28 cellular contexts compared by ENCODE assay signal in genomic region chr20:59680148-59680650, GRCh38.
"Had no signal": no experiment of that assay in that cellular context is flagged by ENCODE, and none has a peak within 500 bp of the region (broad histone marks: within the 10 kb centered on the region; RNA-seq: fewer than 3 reads in every experiment).

No MANE protein-coding gene starts in this region.

- H3K4me1 ChIP-seq: colonic mucosa, esophagus squamous epithelium, left lung, parathyroid adenoma, sigmoid colon, tibial nerve, upper lobe of right lung, uterus had no signal

- H3K79me2 ChIP-seq: parathyroid adenoma had no signal

- H3K4me3 ChIP-seq: colonic mucosa, esophagus squamous epithelium, left lung, mucosa of descending colon, sigmoid colon, stomach, thoracic aorta, tibial nerve, upper lobe of right lung, uterus had no signal

- H2AFZ ChIP-seq: parathyroid adenoma had no signal

- H3K9me3 Mint-ChIP-seq: immature natural killer cell; natural killer cell treated with Interleukin-12 subunit alpha and Interleukin-12 subunit beta and Interleukin-15 and Interleukin-18, amount 100 ng/mL, for 72 hours; neural crest cell; stimulated activated effector memory CD8-positive, alpha-beta T cell treated with anti-CD3 and anti-CD28 coated beads, Interleukin-12 subunit alpha, Interleukin-12 subunit beta, amount 100 ng/mL, for 72 hours had no signal

- DNase-seq: colonic mucosa; dermis blood vessel endothelial cell; effector memory CD4-positive, alpha-beta T cell; erythroblast; esophagus squamous epithelium; foreskin melanocyte; hypothalamus; immature natural killer cell; left lung; mesenchymal stem cell; mucosa of descending colon; naive B cell; sigmoid colon; stimulated activated CD4-positive, alpha-beta T cell treated with anti-CD3 and anti-CD28 coated beads, Interleukin-2, amount 100 ng/mL, for 24 hours; stimulated activated CD4-positive, alpha-beta T cell treated with anti-CD3 and anti-CD28 coated beads, Interleukin-4, amount 100 ng/mL, for 24 hours; stimulated activated naive CD4-positive, alpha-beta T cell treated with Interleukin-2 at 50 U/mL for 16 hours; stomach; upper lobe of right lung; uterus had no signal

- H3K27ac ChIP-seq: colonic mucosa, esophagus squamous epithelium, left lung, neutrophil, parathyroid adenoma, sigmoid colon, stomach, thoracic aorta, tibial nerve, upper lobe of right lung, uterus had no signal

- H3K9me3 ChIP-seq: colonic mucosa, esophagus squamous epithelium, left lung, mucosa of descending colon, neutrophil, sigmoid colon, stomach, thoracic aorta, tibial nerve, upper lobe of right lung, uterus had no signal

- H3K4me3 Mint-ChIP-seq: immature natural killer cell; mesothelial cell of epicardium; naive B cell; natural killer cell treated with Interleukin-12 subunit alpha and Interleukin-12 subunit beta and Interleukin-15 and Interleukin-18, amount 100 ng/mL, for 72 hours; neural crest cell; stimulated activated effector memory CD8-positive, alpha-beta T cell treated with anti-CD3 and anti-CD28 coated beads, Interleukin-12 subunit alpha, Interleukin-12 subunit beta, amount 100 ng/mL, for 72 hours had no signal

- H3K9ac ChIP-seq: parathyroid adenoma had no signal

- ATAC-seq: left lung; mucosa of descending colon; natural killer cell treated with Interleukin-12 subunit alpha and Interleukin-12 subunit beta and Interleukin-15 and Interleukin-18, amount 100 ng/mL, for 72 hours; stimulated activated effector memory CD8-positive, alpha-beta T cell treated with anti-CD3 and anti-CD28 coated beads, Interleukin-12 subunit alpha, Interleukin-12 subunit beta, amount 100 ng/mL, for 72 hours; upper lobe of right lung had no signal

- H3K4me1 Mint-ChIP-seq: immature natural killer cell; mesothelial cell of epicardium; naive B cell; stimulated activated effector memory CD8-positive, alpha-beta T cell treated with anti-CD3 and anti-CD28 coated beads, Interleukin-12 subunit alpha, Interleukin-12 subunit beta, amount 100 ng/mL, for 72 hours had no signal

- H3K27me3 ChIP-seq: colonic mucosa, uterus had no signal

- H3K36me3 ChIP-seq: colonic mucosa, esophagus squamous epithelium, left lung, neutrophil, sigmoid colon, stomach, thoracic aorta, tibial nerve, upper lobe of right lung, uterus had no signal

- H3K27ac Mint-ChIP-seq: immature natural killer cell; mesothelial cell of epicardium; naive B cell; natural killer cell treated with Interleukin-12 subunit alpha and Interleukin-12 subunit beta and Interleukin-15 and Interleukin-18, amount 100 ng/mL, for 72 hours; progenitor cell of endocrine pancreas; stimulated activated effector memory CD8-positive, alpha-beta T cell treated with anti-CD3 and anti-CD28 coated beads, Interleukin-12 subunit alpha, Interleukin-12 subunit beta, amount 100 ng/mL, for 72 hours had no signal

- H3K36me3 Mint-ChIP-seq: immature natural killer cell; mesothelial cell of epicardium; naive B cell; natural killer cell treated with Interleukin-12 subunit alpha and Interleukin-12 subunit beta and Interleukin-15 and Interleukin-18, amount 100 ng/mL, for 72 hours; stimulated activated effector memory CD8-positive, alpha-beta T cell treated with anti-CD3 and anti-CD28 coated beads, Interleukin-12 subunit alpha, Interleukin-12 subunit beta, amount 100 ng/mL, for 72 hours had no signal
